11 cellular contexts compared by ENCODE assay signal in genomic region chr12:19946549-19946948, GRCh38.
DNase-seq lines count a peak whose midpoint lies in the region; ATAC-seq, FAIRE-seq and TF ChIP-seq lines count a peak whose summit lies in the region.
"Had no signal": no experiment of that assay in that cellular context is flagged by ENCODE, and none has a peak within 500 bp of the region (broad histone marks: within the 10 kb centered on the region; RNA-seq: fewer than 3 reads in every experiment).

No MANE protein-coding gene starts in this region.

- intact Hi-C loops in IMR-90 (cut with micrococcal nuclease): no loop called here

- no peak overlapping the region for H2AK5ac ChIP-seq in IMR-90 (ENCODE audit: low read depth, low read length)

- H3K36me3 ChIP-seq in IMR-90 (ENCODE audit: control insufficient read depth, insufficient read depth, low read length) (no peaks in the 10 kb centered on the region), brain microvascular endothelial cell (replicated peaks) (no peaks in the 10 kb centered on the region)
- H3K36me3 ChIP-seq: esophagus squamous epithelium had no signal

- no peak for FAIRE-seq in GM12891 (lab: Jason Lieb, UNC)

- no peaks in the 10 kb centered on the region for H3K4me1 Mint-ChIP-seq in T-helper 17 cell

- WGBS in IMR-90 (ENCODE audit: extremely low coverage in 2 of 2, insufficient read length in 1 of 2), 2 experiments: no CpG with 5 or more reads among the region's 5 CpGs

- H3K14ac ChIP-seq in IMR-90 (replicated peaks; ENCODE audit: low read depth, low read length): no peak overlapping the region

- POLR2A ChIA-PET in IMR-90 (lab: Charles Lee; ENCODE audit: unreplicated experiment): no interaction called here

- no peaks in the 10 kb centered on the region for H3K27me3 ChIP-seq in IMR-90 (ENCODE audit: control insufficient read depth, insufficient read depth, low read length)
- no peaks in the 10 kb centered on the region for H3K27me3 ChIP-seq in brain microvascular endothelial cell (replicated peaks)
- H3K27me3 ChIP-seq: esophagus squamous epithelium had no signal

- H3K27me3 Mint-ChIP-seq in T-helper 17 cell: no peaks in the 10 kb centered on the region

- H3K27ac ChIP-seq in IMR-90 (ENCODE audit: insufficient read depth, low read length) (no peak overlapping the region), brain microvascular endothelial cell (peak overlapping the region; percentile 90)
- H3K27ac ChIP-seq: esophagus squamous epithelium had no signal

- no peaks in the 10 kb centered on the region for H4K20me1 ChIP-seq in IMR-90 (ENCODE audit: insufficient read depth, low read length)

- no peak overlapping the region for H2BK20ac ChIP-seq in IMR-90 (ENCODE audit: low read depth, low read length)

- peak overlapping the region; percentile 39; the same call in 1 of the 2 replicates for H3K4me2 ChIP-seq in IMR-90 (ENCODE audit: low read depth, low read length)

- H4K5ac ChIP-seq in IMR-90 (ENCODE audit: low read depth, low read length): no peak overlapping the region

- TF ChIP-seq CTCF in IMR-90 (conservative IDR thresholded peaks at IDR 0.05; ENCODE audit: low read depth, low read length) (no peak), brain microvascular endothelial cell (IDR thresholded peaks at IDR 0.05; ENCODE audit: low read depth, low read length, missing control alignments) (no peak)

- peak overlapping the region; percentile 17; the same call in 1 of the 2 replicates for H2BK120ac ChIP-seq in IMR-90 (ENCODE audit: low read depth, low read length)

- H2AK9ac ChIP-seq in IMR-90 (replicated peaks; ENCODE audit: low read depth, low read length, poor library complexity): no peak overlapping the region

- no peak for TF ChIP-seq RAD21 in IMR-90 (IDR thresholded peaks at IDR 0.05; ENCODE audit: low read length)

- CTCF ChIA-PET in IMR-90 (lab: Yijun Ruan, JAX): interaction anchor here (1.4 to 1.9 kb wide), 2 partner anchors 9 to 208 kb away, joined by 4 to 5 read pairs; no protein-coding TSS in a partner anchor

- H3K9ac ChIP-seq in IMR-90 (ENCODE audit: low read depth, low read length): no peak overlapping the region

- no peaks in the 10 kb centered on the region for H3K9me3 ChIP-seq in IMR-90 (ENCODE audit: control insufficient read depth, insufficient read depth, low read length)
- peaks cover 4% of the 10 kb centered on the region for H3K9me3 ChIP-seq in T-helper 17 cell (ENCODE audit: control insufficient read depth, low read length, poor library complexity, severe bottlenecking)
- H3K9me3 ChIP-seq: esophagus squamous epithelium had no signal

- no peak overlapping the region for H3K4me3 Mint-ChIP-seq in T-helper 17 cell
- H3K4me3 Mint-ChIP-seq: nephron had no signal

- peak; percentile 81 for DNase-seq in AG08396 (ENCODE audit: low spot score)
- peak; percentile 98 for DNase-seq in IMR-90
- DNase-seq in brain microvascular endothelial cell: peak; percentile 97
- DNase-seq in islet precursor cell: peak; percentile 78
- DNase-seq in T-helper 17 cell: no peak
- DNase-seq in C1 segment of cervical spinal cord (lab: John Stamatoyannopoulos, UW): no peak
- no peak for DNase-seq in GM12891 (ENCODE audit: insufficient read length, low spot score)
- DNase-seq in AML-193 (lab: John Stamatoyannopoulos, UW): no peak
- DNase-seq: activated effector memory CD4-positive, alpha-beta T cell treated with anti-CD3 and anti-CD28 coated beads, Interleukin-2, amount 50 U/mL, for 16 hours; esophagus squamous epithelium had no signal

- no peak overlapping the region for H3K56ac ChIP-seq in IMR-90 (ENCODE audit: extremely low read depth, insufficient read depth, low read length)

- H2BK5ac ChIP-seq in IMR-90 (ENCODE audit: low read depth, low read length, poor library complexity, severe bottlenecking): peak overlapping the region; percentile 79

- H3K18ac ChIP-seq in IMR-90 (ENCODE audit: low read depth, low read length): 0 out of 2 replicates have a peak overlapping the region, but pooled peaks have one; percentile 8

- peak; percentile 98 for ATAC-seq in IMR-90 (ENCODE audit: low read depth)
- ATAC-seq in T-helper 17 cell: no peak

- H3K36me3 Mint-ChIP-seq in T-helper 17 cell (ENCODE audit: low read depth): no peaks in the 10 kb centered on the region

- TF ChIP-seq POLR2A in IMR-90 (IDR thresholded peaks at IDR 0.05; ENCODE audit: low read depth, low read length): no peak
- TF ChIP-seq POLR2A in GM12891 (IDR thresholded peaks at IDR 0.05; ENCODE audit: low read depth, low read length): no peak

- peak overlapping the region in 1 of 2 experiments; percentile 5; a peak in 1 of 4 replicates for H4K8ac ChIP-seq in IMR-90 (ENCODE audit: low read depth in 2 of 2, low read length in 2 of 2)

- no peak overlapping the region for H3K23ac ChIP-seq in IMR-90 (ENCODE audit: low read depth, low read length)

- H2AFZ ChIP-seq in IMR-90 (replicated peaks; ENCODE audit: low read length, poor library complexity): peak overlapping the region; percentile 71

- no TSS peak for BruUV-seq in IMR-90 (replicated peaks; lab: Mats Ljungman, UMichigan)

- in situ Hi-C loops in IMR-90 (cut with MboI; ENCODE audit: low sequenced_read_pairs) (no loop called here), brain microvascular endothelial cell (cut with HindIII; ENCODE audit: low pct_ligation_motif_present, low sequenced_read_pairs) (no loop called here)

- peak overlapping the region; percentile 8; the same call in 1 of the 2 replicates for H3K4ac ChIP-seq in IMR-90 (ENCODE audit: low read depth, low read length)

- H3K4me3 ChIP-seq in IMR-90 (ENCODE audit: insufficient read depth, low read depth, low read length) (no peak overlapping the region), brain microvascular endothelial cell (ENCODE audit: low read depth, low read length) (no peak overlapping the region)
- H3K4me3 ChIP-seq: esophagus squamous epithelium had no signal

- no peaks in the 10 kb centered on the region for H3K79me1 ChIP-seq in IMR-90 (ENCODE audit: low read depth in 1 of 2, low read length in 2 of 2)

- H3K27ac Mint-ChIP-seq in T-helper 17 cell: no peak overlapping the region

- H3K9me1 ChIP-seq in IMR-90 (ENCODE audit: insufficient read depth, low read length): no peaks in the 10 kb centered on the region

- dilution Hi-C loops in IMR-90 (cut with HindIII; ENCODE audit: low sequenced_read_pairs, unreplicated experiment): no loop called here

- H3K4me1 ChIP-seq in IMR-90 (ENCODE audit: control insufficient read depth, insufficient read depth, low read length): peaks cover 4% of the 10 kb centered on the region; the same call in 1 of the 2 replicates
- H3K4me1 ChIP-seq: esophagus squamous epithelium had no signal

- H4K91ac ChIP-seq in IMR-90 (ENCODE audit: insufficient read depth, low read depth, low read length): no peak overlapping the region

- H2BK15ac ChIP-seq in IMR-90 (ENCODE audit: low read depth, low read length): no peak overlapping the region

TF ChIP-seq in IMR-90, 13 proteins besides CTCF, POLR2A, EP300 and RAD21 (continues in another document):
- TF ChIP-seq MXI1 (IDR thresholded peaks at IDR 0.05; ENCODE audit: borderline replicate concordance, low read depth, low read length): no peak
- TF ChIP-seq MAZ (IDR thresholded peaks at IDR 0.05; ENCODE audit: borderline replicate concordance, low read depth, low read length): no peak
- peak; percentile 95 for TF ChIP-seq USF2 (IDR thresholded peaks at IDR 0.05; ENCODE audit: low read depth, low read length)
- TF ChIP-seq CEBPB (IDR thresholded peaks at IDR 0.05; ENCODE audit: low read depth, low read length): peak; percentile 62
- TF ChIP-seq RCOR1 (IDR thresholded peaks at IDR 0.05; ENCODE audit: insufficient replicate concordance, low read length): no peak
- TF ChIP-seq RFX5 (IDR thresholded peaks at IDR 0.05; ENCODE audit: low read depth, low read length): no peak
- peak; percentile 74 for TF ChIP-seq FOS (IDR thresholded peaks at IDR 0.05; ENCODE audit: low read depth, low read length)

TF ChIP-seq in GM12891, 5 proteins besides CTCF, POLR2A, EP300 and RAD21:
- no peak for TF ChIP-seq POLR2AphosphoS5 (IDR thresholded peaks at IDR 0.05; ENCODE audit: low read depth, low read length)
- TF ChIP-seq PAX5 (IDR thresholded peaks at IDR 0.05; ENCODE audit: insufficient read depth, low read length, severe bottlenecking): no peak
TF ChIP-seq in GM12891: peak in this region for 0.

Comparison
In these comparisons a context has a peak if more than half of its experiments do, and no peak if none do; other contexts are left out.
1. DNase-seq: peak in AG08396 (single experiment), IMR-90 (single experiment), brain microvascular endothelial cell (single experiment) and islet precursor cell (single experiment); none in T-helper 17 cell (0 of 3), C1 segment of cervical spinal cord (0 of 14), GM12891 (single experiment) and AML-193 (0 of 2).